ENCODE assay signal across 8 cellular contexts in the genomic region with DNA sequence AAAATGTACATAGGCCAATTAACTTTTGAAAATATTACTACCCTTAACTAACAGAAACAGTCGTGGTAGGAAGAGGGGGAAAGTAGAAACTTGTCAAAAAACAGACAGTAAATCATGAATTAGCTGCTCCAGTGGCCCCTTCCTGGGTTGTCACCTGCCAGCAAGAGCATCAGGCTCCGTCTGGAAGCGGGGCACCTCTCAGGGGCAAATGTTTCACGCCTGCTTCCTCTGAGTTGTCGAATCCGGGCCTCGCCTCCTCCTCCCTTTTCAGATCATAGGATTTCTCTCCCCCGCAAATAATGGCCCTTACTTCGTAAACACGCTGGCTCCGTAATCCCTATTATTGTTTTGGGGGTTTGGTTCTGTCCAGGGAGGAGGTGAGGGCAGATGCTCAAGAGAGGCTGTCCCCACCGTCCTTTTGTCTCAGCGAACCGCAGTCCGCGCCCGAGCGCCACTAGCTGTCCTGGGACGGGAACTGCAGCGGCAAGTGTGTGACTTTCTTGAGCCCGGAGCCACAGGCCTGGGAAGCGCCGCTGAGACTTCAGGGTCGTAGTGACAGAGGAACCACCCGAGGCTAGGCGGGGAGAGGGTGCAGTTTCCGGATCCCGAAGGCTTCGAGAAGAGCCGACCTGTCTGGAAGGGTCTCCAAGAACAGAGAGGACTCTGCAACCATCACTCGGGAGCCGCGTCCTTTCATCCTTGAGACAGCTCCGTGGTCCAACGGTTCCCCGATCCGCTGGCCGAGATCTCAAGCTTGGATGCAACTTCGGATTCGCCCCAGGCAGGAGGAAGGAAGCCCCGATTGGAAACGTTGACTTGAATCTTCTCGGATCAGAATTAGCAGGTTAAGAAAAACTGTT.
A peak's percentile ranks its signal among the peaks of the same experiment; 100 is the strongest.
DNase-seq lines count a peak whose midpoint lies in the region; ATAC-seq and TF ChIP-seq lines count a peak whose summit lies in the region.

No MANE protein-coding gene starts in this region.

- H3K4me1 ChIP-seq in aorta (ENCODE audit: control insufficient read depth in 1 of 2, insufficient read depth in 2 of 2, low read length in 2 of 2), result no peaks in the 10 kb centered on the region

- WGBS in aorta, 2 donors, result 2 to 3% methylated on average over 43 of the region's 43 CpGs

- H3K36me3 ChIP-seq in aorta (ENCODE audit: control insufficient read depth in 1 of 2, insufficient read depth in 2 of 2, low read length in 1 of 2), result no peaks in the 10 kb centered on the region

- no peak overlapping the region for H3K27ac ChIP-seq in aorta (ENCODE audit: low read depth in 1 of 2, low read length in 2 of 2)

- DNase-seq in NCI-H1048 (lab: John Stamatoyannopoulos, UW) (peak; percentile 35), SW 1271 (lab: John Stamatoyannopoulos, UW) (peak; percentile 87 to 91), left ventricle myocardium superior (peak; percentile 64), putamen (ENCODE audit: low spot score) (peak; percentile 65), aorta (peak; percentile 77 to 88)
- DNase-seq in activated naive CD8-positive, alpha-beta T cell treated with anti-CD3 and anti-CD28 coated beads, Interleukin-2, amount 50 U/mL, for 16 hours (ENCODE audit: low read depth, low spot score), result peak; percentile 55

- intact Hi-C loops in left ventricle myocardium superior (cut with micrococcal nuclease) (no loop called here), aorta (cut with DNase I) (no loop called here)

- peak overlapping the region; percentile 14 to 17 for H3K4me3 ChIP-seq in aorta (ENCODE audit: low read length in 2 of 2)

- H3K9me3 ChIP-seq in aorta (ENCODE audit: control insufficient read depth, low read length), result no peaks in the 10 kb centered on the region

- ATAC-seq in HG02623 (IDR thresholded peaks at IDR 0.05; ENCODE audit: unreplicated experiment) (peak; percentile 77), left ventricle myocardium superior (peak; percentile 73), aorta (ENCODE audit: low FRiP score) (peak; percentile 88)

- no peaks in the 10 kb centered on the region for H3K27me3 ChIP-seq in aorta (ENCODE audit: control insufficient read depth in 1 of 2, insufficient read depth in 2 of 2, low read length in 1 of 2)

- TF ChIP-seq CTCF in GM12872 (IDR thresholded peaks at IDR 0.05; ENCODE audit: insufficient read depth, low read depth, low read length), result peak; percentile 89

Comparison
In these comparisons a context has a peak if more than half of its experiments do, and no peak if none do; other contexts are left out.
1. DNase-seq: peak in every context shown above with its lines; median percentile 89 in SW 1271; 82 in aorta; 65 in putamen; 64 in left ventricle myocardium superior; 55 in activated naive CD8-positive, alpha-beta T cell treated with anti-CD3 and anti-CD28 coated beads, Interleukin-2, amount 50 U/mL, for 16 hours; 35 in NCI-H1048.